In genomic region chr20:37480915-37481314, GRCh38 we compare ENCODE assay signal across 16 cellular contexts. TPM values are rescaled to one million over a fixed set of nuclear protein-coding genes. Genes with fewer than 3 reads are reported as not detected.
DNase-seq lines count a peak whose midpoint lies in the region; ATAC-seq, FAIRE-seq and TF ChIP-seq lines count a peak whose summit lies in the region.
"Had no signal": no experiment of that assay in that cellular context is flagged by ENCODE, and none has a peak within 500 bp of the region (broad histone marks: within the 10 kb centered on the region; RNA-seq: fewer than 3 reads in every experiment).

No MANE protein-coding gene starts in this region.

- no peaks in the 10 kb centered on the region for H3K4me1 ChIP-seq in GM23338 (ENCODE audit: insufficient read depth)
- H3K4me1 ChIP-seq in astrocyte (ENCODE audit: insufficient read depth, low read length), result no peaks in the 10 kb centered on the region

- H4K20me1 ChIP-seq in GM23338 (replicated peaks; ENCODE audit: insufficient read depth) (no peaks in the 10 kb centered on the region), astrocyte (ENCODE audit: insufficient read depth, low read length) (no peaks in the 10 kb centered on the region)

- ATAC-seq in GM23338 (peak; percentile 25; the same call in 1 of the 3 replicates), sciatic nerve (peak; percentile 78), HG03280 (IDR thresholded peaks at IDR 0.05; ENCODE audit: unreplicated experiment) (no peak)

- TF ChIP-seq CTCF in GM23338 (conservative IDR thresholded peaks at IDR 0.05; ENCODE audit: low read depth in 2 of 2) (no peak), astrocyte (IDR thresholded peaks at IDR 0.05; ENCODE audit: insufficient read depth, low read depth, low read length) (no peak)

- H3K27me3 ChIP-seq in GM23338 (ENCODE audit: insufficient read depth), result no peaks in the 10 kb centered on the region
- H3K27me3 ChIP-seq in astrocyte (ENCODE audit: insufficient read depth, low read length), result peaks cover 23% of the 10 kb centered on the region

- H3K4me1 Mint-ChIP-seq in GM23338 (peaks cover 6% of the 10 kb centered on the region), astrocyte (ENCODE audit: low read depth, unreplicated experiment) (peaks cover 4% of the 10 kb centered on the region)
- H3K4me1 Mint-ChIP-seq: CD4-positive, alpha-beta memory T cell had no signal

- H3K79me2 ChIP-seq in GM23338 (replicated peaks; ENCODE audit: insufficient read depth), result no peaks in the 10 kb centered on the region
- H3K79me2 ChIP-seq in astrocyte (ENCODE audit: insufficient read depth, low read length), result no peaks in the 10 kb centered on the region

- H3K36me3 Mint-ChIP-seq in GM23338 (ENCODE audit: low read depth) (peaks cover 8% of the 10 kb centered on the region), astrocyte (ENCODE audit: low read depth, unreplicated experiment) (peaks cover 6% of the 10 kb centered on the region)

- H3K36me3 ChIP-seq in GM23338 (ENCODE audit: insufficient read depth) (no peaks in the 10 kb centered on the region), astrocyte (ENCODE audit: insufficient read depth, low read length) (no peaks in the 10 kb centered on the region)

- H3K4me3 Mint-ChIP-seq in GM23338 (no peak overlapping the region), astrocyte (ENCODE audit: unreplicated experiment) (no peak overlapping the region)
- H3K4me3 Mint-ChIP-seq: CD4-positive, alpha-beta memory T cell had no signal

- no peak for DNase-seq in GM23338 (ENCODE audit: low spot score)
- no peak for DNase-seq in astrocyte (ENCODE audit: low read depth)
- peak; percentile 16 for DNase-seq in globus pallidus (ENCODE audit: low spot score)
- DNase-seq in sciatic nerve (ENCODE audit: low spot score), result no peak
- DNase-seq in hepatic stellate cell (ENCODE audit: low spot score), result no peak
- no peak for DNase-seq in DMS153 (lab: John Stamatoyannopoulos, UW)
- DNase-seq in activated CD4-positive, alpha-beta T cell treated with anti-CD3 and anti-CD28 coated beads for 4 hours, result no peak
- DNase-seq: CD4-positive, alpha-beta memory T cell; DMS79; HCEC 1CT; NCI-H187 treated with DMSO at 0.1 percent for 48 hours; NCI-H2171; NK-92 treated with Interleukin-12 subunit alpha and Interleukin-12 subunit beta, amount 100 ng/mL, for 24 hours had no signal

- H3K9me3 Mint-ChIP-seq in GM23338, result peaks cover 19% of the 10 kb centered on the region
- H3K9me3 Mint-ChIP-seq in astrocyte (ENCODE audit: unreplicated experiment), result peaks cover 17% of the 10 kb centered on the region

- H3K9me2 ChIP-seq in GM23338 (ENCODE audit: insufficient read depth), result peaks cover 11% of the 10 kb centered on the region; the same call in 1 of the 2 replicates

- no peak overlapping the region for H3K9ac ChIP-seq in astrocyte (ENCODE audit: low read length)

- FAIRE-seq in astrocyte (lab: Jason Lieb, UNC), result no peak

- H3K4me2 ChIP-seq in GM23338 (no peak overlapping the region), astrocyte (ENCODE audit: low read length) (no peak overlapping the region)

- H3F3A ChIP-seq in GM23338 (replicated peaks; ENCODE audit: low read depth), result no peaks in the 10 kb centered on the region

- H3K4me3 ChIP-seq in GM23338 (no peak overlapping the region), astrocyte (ENCODE audit: insufficient read depth, low read depth, low read length) (no peak overlapping the region)

- H3K27ac Mint-ChIP-seq in GM23338 (no peak overlapping the region), astrocyte (ENCODE audit: unreplicated experiment) (peak overlapping the region; percentile 10)
- H3K27ac Mint-ChIP-seq: CD4-positive, alpha-beta memory T cell had no signal

- intact Hi-C loops in sciatic nerve (cut with DNase I), result no loop called here

- no peak overlapping the region for H3K27ac ChIP-seq in GM23338 (ENCODE audit: low read depth)
- H3K27ac ChIP-seq in astrocyte (ENCODE audit: low read depth, low read length), result no peak overlapping the region

- H3K27me3 Mint-ChIP-seq in GM23338 (ENCODE audit: insufficient read depth, low read depth, poor library complexity) (peaks cover 2% of the 10 kb centered on the region), astrocyte (ENCODE audit: low read depth, unreplicated experiment) (peaks cover 34% of the 10 kb centered on the region)

- H2AFZ ChIP-seq in GM23338, result no peak overlapping the region
- H2AFZ ChIP-seq in astrocyte (ENCODE audit: low read depth, low read length), result no peak overlapping the region

- H3K9me3 ChIP-seq in astrocyte (ENCODE audit: insufficient read depth, low read depth, low read length), result no peaks in the 10 kb centered on the region

TF ChIP-seq in GM23338, 12 proteins besides CTCF, POLR2A, EP300 and RAD21 (continues in another document):
- TF ChIP-seq STAT1 (IDR thresholded peaks at IDR 0.05; ENCODE audit: unreplicated experiment) (no peak), ZNF331 (CRISPR knock-in tag; IDR thresholded peaks at IDR 0.05; ENCODE audit: low read depth) (no peak), NANOG (IDR thresholded peaks at IDR 0.05; ENCODE audit: borderline replicate concordance) (no peak), ZNF462 (CRISPR knock-in tag; IDR thresholded peaks at IDR 0.05) (no peak)

RNA-seq across cellular contexts. Expression of gene NNAT, which starts 40.1 kb away (rescaled TPM):
- total RNA-seq in GM23338 (2014; rRNA removed; shearing (Covaris generic)), result 1.6 and 4.3 TPM in 2 replicates
- polyA plus RNA-seq in GM23338 (2016; fragmentation: Nextera tagmentation; extraction: Ambion mirVana), result 2.8 and 4.9 TPM in 2 replicates
- 3.1 and 3.6 TPM in 2 replicates for total RNA-seq in astrocyte
- total RNA-seq in sciatic nerve, result 2.1 TPM
- total RNA-seq: CD4-positive, alpha-beta memory T cell; OCI-LY7 had no signal
- polyA plus RNA-seq: BJ; CD4-positive, alpha-beta memory T cell had no signal

RNA-seq across cellular contexts. Expression of gene BLCAP, which starts 46.8 kb away (rescaled TPM):
- total RNA-seq in GM23338 (2014; rRNA removed; shearing (Covaris generic)), result 63.5 and 64.8 TPM in 2 replicates
- 58.9 and 62.2 TPM in 2 replicates for polyA plus RNA-seq in GM23338 (2016; fragmentation: Nextera tagmentation; extraction: Ambion mirVana)
- total RNA-seq in astrocyte (96.5 and 111 TPM in 2 replicates), sciatic nerve (58.4 TPM)
